In the genomic region with DNA sequence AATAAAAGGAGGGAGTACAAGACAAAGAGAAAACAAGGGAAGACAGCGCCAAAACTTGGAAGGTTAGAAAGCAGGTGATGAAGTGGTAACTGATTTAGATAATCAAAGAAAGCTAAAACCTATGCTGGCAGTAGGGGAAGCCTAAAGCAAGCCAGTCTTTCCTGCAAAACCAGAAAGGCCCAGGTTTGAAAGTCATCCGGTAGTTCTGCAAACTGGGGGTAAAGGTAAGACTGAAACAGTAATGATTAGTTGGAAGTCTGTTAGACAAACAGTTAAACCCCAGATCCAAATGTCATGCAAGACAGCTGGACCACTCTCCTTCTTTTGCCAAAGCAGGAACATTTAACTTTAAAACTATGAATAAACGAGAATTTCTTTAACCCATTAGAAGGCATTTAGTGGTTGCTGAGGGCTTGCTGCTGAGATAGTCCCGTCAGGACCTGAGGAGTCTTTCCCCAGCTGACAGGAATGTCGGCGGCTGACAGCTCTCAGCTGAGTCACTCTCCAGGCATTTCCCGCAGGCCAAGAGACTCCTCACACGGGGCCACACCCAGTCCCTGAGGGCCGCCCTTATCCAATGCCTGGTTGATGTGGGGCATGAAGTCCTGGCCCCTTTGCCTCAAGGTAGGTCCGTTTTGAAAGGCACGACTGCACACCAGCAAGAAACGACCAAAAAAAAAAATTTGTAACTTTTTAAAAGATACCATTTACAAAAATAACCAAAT, we compare ENCODE assay signal across 1 cellular context.
TF ChIP-seq lines count a peak whose summit lies in the region.

No MANE protein-coding gene starts in this region.

TF ChIP-seq in SK-N-SH, 30 proteins besides CTCF, POLR2A, EP300 and RAD21 (continued from another document):
- TF ChIP-seq, protein P1, sequence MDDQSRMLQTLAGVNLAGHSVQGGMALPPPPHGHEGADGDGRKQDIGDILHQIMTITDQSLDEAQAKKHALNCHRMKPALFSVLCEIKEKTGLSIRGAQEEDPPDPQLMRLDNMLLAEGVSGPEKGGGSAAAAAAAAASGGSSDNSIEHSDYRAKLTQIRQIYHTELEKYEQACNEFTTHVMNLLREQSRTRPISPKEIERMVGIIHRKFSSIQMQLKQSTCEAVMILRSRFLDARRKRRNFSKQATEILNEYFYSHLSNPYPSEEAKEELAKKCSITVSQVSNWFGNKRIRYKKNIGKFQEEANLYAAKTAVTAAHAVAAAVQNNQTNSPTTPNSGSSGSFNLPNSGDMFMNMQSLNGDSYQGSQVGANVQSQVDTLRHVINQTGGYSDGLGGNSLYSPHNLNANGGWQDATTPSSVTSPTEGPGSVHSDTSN (IDR thresholded peaks at IDR 0.05): peak; percentile 93
- TF ChIP-seq RFX5 (IDR thresholded peaks at IDR 0.05; ENCODE audit: low read length) (no peak), NFIC (IDR thresholded peaks at IDR 0.05; ENCODE audit: borderline replicate concordance) (peak; percentile 24; the same call in 1 of the 2 replicates), IRF3 (IDR thresholded peaks at IDR 0.05; ENCODE audit: low read depth, low read length) (no peak)
